ENCODE assay signal across 8 cellular contexts in the genomic region with DNA sequence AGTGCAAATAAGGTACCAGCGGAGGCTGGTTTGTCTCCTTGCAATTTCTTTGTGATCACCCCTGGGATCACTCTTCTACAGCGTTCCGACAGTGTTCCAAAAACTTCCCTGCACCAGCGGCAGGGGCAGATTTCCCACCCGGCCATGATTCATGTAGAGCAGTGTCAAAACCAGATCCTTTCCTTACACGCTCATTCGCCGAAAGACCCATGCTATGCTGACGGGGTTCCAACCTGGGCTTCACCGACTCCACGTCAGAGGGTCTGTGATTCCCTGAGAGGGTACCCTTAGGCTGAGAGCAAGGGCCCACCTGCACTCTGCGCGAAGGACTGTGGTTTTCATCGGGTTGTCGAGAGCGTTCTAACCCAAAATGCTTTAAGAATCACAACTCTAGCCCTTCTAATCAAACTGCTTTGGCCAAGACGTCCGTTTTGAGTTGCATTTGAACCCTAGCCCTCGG. TPM values are rescaled to one million over a fixed set of nuclear protein-coding genes. Genes with fewer than 3 reads are reported as not detected.
A peak's percentile ranks its signal among the peaks of the same experiment; 100 is the strongest.
DNase-seq lines count a peak whose midpoint lies in the region; ATAC-seq and TF ChIP-seq lines count a peak whose summit lies in the region.

No MANE protein-coding gene starts in this region.

- peak overlapping the region; percentile 81 for H3K27ac Mint-ChIP-seq in CD4-positive, alpha-beta T cell
- H3K27ac Mint-ChIP-seq in activated CD4-positive, alpha-beta memory T cell treated with anti-CD3 and anti-CD28 coated beads, Interleukin-2, amount 10 ng/mL, durations not matched to agents 7 days and 5 days, result peak overlapping the region; percentile 84

- peaks cover 44% of the 10 kb centered on the region for H3K36me3 Mint-ChIP-seq in CD4-positive, alpha-beta T cell (ENCODE audit: low read depth)
- H3K36me3 Mint-ChIP-seq in activated CD4-positive, alpha-beta memory T cell treated with anti-CD3 and anti-CD28 coated beads, Interleukin-2, amount 10 ng/mL, durations not matched to agents 7 days and 5 days (ENCODE audit: low read depth), result peaks cover 13% of the 10 kb centered on the region

- no peaks in the 10 kb centered on the region for H3K27me3 ChIP-seq in CD4-positive, alpha-beta T cell (ENCODE audit: control insufficient read depth, insufficient read depth, low read length)
- no peaks in the 10 kb centered on the region for H3K27me3 ChIP-seq in foreskin keratinocyte

- peaks cover 37% of the 10 kb centered on the region for H3K4me1 Mint-ChIP-seq in CD4-positive, alpha-beta T cell (ENCODE audit: low read depth)
- peaks cover 30% of the 10 kb centered on the region for H3K4me1 Mint-ChIP-seq in activated CD4-positive, alpha-beta memory T cell treated with anti-CD3 and anti-CD28 coated beads, Interleukin-2, amount 10 ng/mL, durations not matched to agents 7 days and 5 days

- intact Hi-C loops in CD4-positive, alpha-beta T cell (cut with DNase I, micrococcal nuclease), result loop anchor here (5.0 kb wide), 3 partner anchors 270 to 970 kb away; a partner anchor contains a TSS

- TF ChIP-seq CTCF in CD4-positive, alpha-beta T cell (IDR thresholded peaks at IDR 0.05), result no peak
- TF ChIP-seq CTCF in foreskin keratinocyte (conservative IDR thresholded peaks at IDR 0.05), result peak; percentile 33

- ATAC-seq in CD4-positive, alpha-beta T cell (ENCODE audit: poor library complexity), result peak; percentile 21
- peak; percentile 33 for ATAC-seq in GM19397 (IDR thresholded peaks at IDR 0.05; ENCODE audit: unreplicated experiment)
- peak; percentile 26 for ATAC-seq in HG03457 (IDR thresholded peaks at IDR 0.05; ENCODE audit: unreplicated experiment)
- ATAC-seq in foreskin keratinocyte, result peak; percentile 74

- no peak overlapping the region for H3K27ac ChIP-seq in CD4-positive, alpha-beta T cell (ENCODE audit: low read depth, low read length)
- H3K27ac ChIP-seq in foreskin keratinocyte, result peak overlapping the region; percentile 51

- H3K27me3 Mint-ChIP-seq in CD4-positive, alpha-beta T cell, result no peaks in the 10 kb centered on the region
- H3K27me3 Mint-ChIP-seq in activated CD4-positive, alpha-beta memory T cell treated with anti-CD3 and anti-CD28 coated beads, Interleukin-2, amount 10 ng/mL, durations not matched to agents 7 days and 5 days, result no peaks in the 10 kb centered on the region

- H3K4me3 Mint-ChIP-seq in CD4-positive, alpha-beta T cell, result peak overlapping the region; percentile 96
- peak overlapping the region; percentile 87 for H3K4me3 Mint-ChIP-seq in activated CD4-positive, alpha-beta memory T cell treated with anti-CD3 and anti-CD28 coated beads, Interleukin-2, amount 10 ng/mL, durations not matched to agents 7 days and 5 days

- peaks cover 5% of the 10 kb centered on the region for H3K4me1 ChIP-seq in foreskin keratinocyte

- CTCF ChIA-PET in CD4-positive, alpha-beta T cell (lab: Charles Lee), result no interaction called here
- CTCF ChIA-PET in activated CD4-positive, alpha-beta memory T cell treated with anti-CD3 and anti-CD28 coated beads, Interleukin-2, amount 10 ng/mL, durations not matched to agents 7 days and 5 days (lab: Charles Lee), result interaction anchor here (1.0 to 1.3 kb wide), 2 partner anchors 36 to 75 kb away, joined by 3 read pairs; no protein-coding TSS in a partner anchor

- POLR2A ChIA-PET in CD4-positive, alpha-beta T cell (lab: Charles Lee), result interaction anchor here (0.9 to 1.8 kb wide), 8 partner anchors 17 to 971 kb away, joined by 3 to 6 read pairs (median 3); a partner anchor contains a TSS
- POLR2A ChIA-PET in activated CD4-positive, alpha-beta memory T cell treated with anti-CD3 and anti-CD28 coated beads, Interleukin-2, amount 10 ng/mL, durations not matched to agents 7 days and 5 days (lab: Charles Lee), result interaction anchor here (0.7 to 1.4 kb wide), 6 partner anchors 8 to 972 kb away, joined by 3 to 6 read pairs (median 4); a partner anchor contains a TSS

- no peaks in the 10 kb centered on the region for H3K9me3 Mint-ChIP-seq in CD4-positive, alpha-beta T cell
- no peaks in the 10 kb centered on the region for H3K9me3 Mint-ChIP-seq in activated CD4-positive, alpha-beta memory T cell treated with anti-CD3 and anti-CD28 coated beads, Interleukin-2, amount 10 ng/mL, durations not matched to agents 7 days and 5 days

- no peaks in the 10 kb centered on the region for H3K9me3 ChIP-seq in CD4-positive, alpha-beta T cell (ENCODE audit: control insufficient read depth, low read length)

- peak in 2 of 10 experiments; percentile 4 to 6 for DNase-seq in CD4-positive, alpha-beta T cell
- DNase-seq in activated CD4-positive, alpha-beta memory T cell treated with anti-CD3 and anti-CD28 coated beads, Interleukin-2, amount 10 ng/mL, durations not matched to agents 7 days and 5 days, result no peak
- peak; percentile 32 to 55 for DNase-seq in foreskin keratinocyte
- DNase-seq in nucleus accumbens (lab: John Stamatoyannopoulos, UW), result peak in 37 of 56 donors; percentile 14 to 77 (median 51)
- no peak for DNase-seq in A172 (ENCODE audit: low spot score)
- DNase-seq in NAMALWA (ENCODE audit: low spot score), result no peak

RNA-seq across cellular contexts. Expression of a gene that starts 0.4 kb away (rescaled TPM):
- total RNA-seq in CD4-positive, alpha-beta T cell, result 10 to 100 TPM; 11.6 to 17.6 TPM
- 10 to 100 TPM; 11.2 to 12.7 TPM for total RNA-seq in activated CD4-positive, alpha-beta memory T cell treated with anti-CD3 and anti-CD28 coated beads, Interleukin-2, amount 10 ng/mL, durations not matched to agents 7 days and 5 days
- 22.9 and 24.7 TPM in 2 replicates for total RNA-seq in foreskin keratinocyte
- polyA plus RNA-seq in foreskin keratinocyte, result 15.8 and 19.2 TPM in 2 replicates
- 22.5 and 28.9 TPM in 2 replicates for total RNA-seq in A172 (2014; rRNA removed; shearing (Covaris generic))

Comparison
In these comparisons a context has a peak if more than half of its experiments do, and no peak if none do; other contexts are left out.
1. ATAC-seq: peak in every context shown above with its lines; median percentile 74 in foreskin keratinocyte; 33 in GM19397; 26 in HG03457; 21 in CD4-positive, alpha-beta T cell.
2. DNase-seq: peak in foreskin keratinocyte (2 of 2) and nucleus accumbens (37 of 56); none in activated CD4-positive, alpha-beta memory T cell treated with anti-CD3 and anti-CD28 coated beads, Interleukin-2, amount 10 ng/mL, durations not matched to agents 7 days and 5 days (single experiment), A172 (single experiment) and NAMALWA (single experiment).